Comparison of ENCODE assay signal across 1 cellular context in genomic region chr3:194486540-194487288, GRCh38.
TF ChIP-seq lines count a peak whose summit lies in the region.

Gene ATP13A3 (minus strand): TSS chr3:194487002. CDS start chr3:194462190, 24,812 bp downstream.

TF ChIP-seq in H1, 55 proteins besides CTCF, POLR2A, EP300 and RAD21:
- TF ChIP-seq GABPA (IDR thresholded peaks at IDR 0.05; ENCODE audit: borderline replicate concordance, insufficient read depth, low read length) (no peak), SP1 (IDR thresholded peaks at IDR 0.05; ENCODE audit: low read depth, low read length) (0 out of 2 replicates have a peak, but pooled peaks have one; percentile 17), ASH2L (IDR thresholded peaks at IDR 0.05; ENCODE audit: low read length) (no peak), HDAC6 (IDR thresholded peaks at IDR 0.05; ENCODE audit: low read depth, low read length) (no peak), POLR2AphosphoS5 (IDR thresholded peaks at IDR 0.05; ENCODE audit: low read depth, low read length) (peak; percentile 83), YY1 (IDR thresholded peaks at IDR 0.05; ENCODE audit: low read depth, low read length) (no peak), ATF3 (IDR thresholded peaks at IDR 0.05; ENCODE audit: insufficient read depth, low read depth, low read length) (no peak), SUZ12 (IDR thresholded peaks at IDR 0.05; ENCODE audit: low read length) (no peak), SIX5 (IDR thresholded peaks at IDR 0.05; ENCODE audit: low read depth, low read length) (no peak), SIN3A (conservative IDR thresholded peaks at IDR 0.05 in 1 of 2, IDR thresholded peaks at IDR 0.05 in 1 of 2; ENCODE audit: low read depth in 1 of 2, low read length in 2 of 2) (0 out of 4 replicates have a peak, but pooled peaks of 1 of the 2 experiments have one; percentile 32), CTBP2 (IDR thresholded peaks at IDR 0.05; ENCODE audit: borderline replicate concordance, insufficient read depth, insufficient read length, low read length) (no peak), SRF (IDR thresholded peaks at IDR 0.05; ENCODE audit: low read depth, low read length) (no peak), TAF7 (optimal IDR thresholded peaks at IDR 0.05; ENCODE audit: borderline replicate concordance, low read depth, low read length) (peak; percentile 46), CHD1 (IDR thresholded peaks at IDR 0.05; ENCODE audit: low read depth, low read length) (no peak), NANOG (IDR thresholded peaks at IDR 0.05; ENCODE audit: insufficient read depth, low read depth, low read length, poor library complexity, severe bottlenecking) (no peak), BCL11A (IDR thresholded peaks at IDR 0.05; ENCODE audit: low read depth in 2 of 2, low read length in 2 of 2) (no peak), EGR1 (IDR thresholded peaks at IDR 0.05; ENCODE audit: borderline replicate concordance, low read depth, low read length) (peak; percentile 30; the same call in 1 of the 2 replicates), KDM1A (IDR thresholded peaks at IDR 0.05; ENCODE audit: borderline replicate concordance, low read length) (no peak), RFX5 (IDR thresholded peaks at IDR 0.05; ENCODE audit: borderline replicate concordance, low read depth, low read length) (no peak), MAFK (IDR thresholded peaks at IDR 0.05; ENCODE audit: low read depth, low read length) (no peak), FOSL1 (IDR thresholded peaks at IDR 0.05; ENCODE audit: insufficient read depth, low read depth, low read length) (no peak), SP2 (IDR thresholded peaks at IDR 0.05; ENCODE audit: low read length) (no peak), GTF2F1 (IDR thresholded peaks at IDR 0.05; ENCODE audit: borderline replicate concordance, low read depth, low read length) (no peak), CBX8 (IDR thresholded peaks at IDR 0.05; ENCODE audit: borderline replicate concordance, low read depth, low read length) (no peak), TCF12 (IDR thresholded peaks at IDR 0.05; ENCODE audit: low read depth, low read length) (no peak), TEAD4 (IDR thresholded peaks at IDR 0.05; ENCODE audit: low read depth, low read length) (no peak), SIRT6 (IDR thresholded peaks at IDR 0.05; ENCODE audit: low read length) (no peak), TBP (IDR thresholded peaks at IDR 0.05; ENCODE audit: low read depth, low read length) (no peak), JUN (IDR thresholded peaks at IDR 0.05; ENCODE audit: low read depth, low read length) (no peak), RXRA (IDR thresholded peaks at IDR 0.05; ENCODE audit: insufficient read depth, low read depth, low read length) (no peak), CBX5 (IDR thresholded peaks at IDR 0.05; ENCODE audit: low read depth, low read length) (no peak), SAP30 (IDR thresholded peaks at IDR 0.05; ENCODE audit: insufficient read depth, insufficient replicate concordance, low read length) (no peak), PHF8 (conservative IDR thresholded peaks at IDR 0.05; ENCODE audit: low read depth, low read length) (peak; percentile 85), TAF1 (IDR thresholded peaks at IDR 0.05; ENCODE audit: low read depth, low read length) (peak; percentile 67), CHD2 (IDR thresholded peaks at IDR 0.05; ENCODE audit: low read length) (no peak), BRCA1 (IDR thresholded peaks at IDR 0.05; ENCODE audit: low read depth, low read length) (no peak), EZH2 (IDR thresholded peaks at IDR 0.05; ENCODE audit: low read depth, low read length, severe bottlenecking) (no peak), JUND (IDR thresholded peaks at IDR 0.05; ENCODE audit: low read length) (no peak), CEBPB (IDR thresholded peaks at IDR 0.05; ENCODE audit: low read depth, low read length) (no peak), CREB1 (IDR thresholded peaks at IDR 0.05) (peak; percentile 71), RNF2 (IDR thresholded peaks at IDR 0.05; ENCODE audit: borderline replicate concordance, low read depth, low read length, missing control alignments, poor library complexity, severe bottlenecking) (no peak), KDM4A (IDR thresholded peaks at IDR 0.05; ENCODE audit: low read depth, low read length, severe bottlenecking) (peak; percentile 22), USF2 (IDR thresholded peaks at IDR 0.05; ENCODE audit: low read length) (peak; percentile 77), KDM5A (IDR thresholded peaks at IDR 0.05; ENCODE audit: low read length) (no peak), RBBP5 (IDR thresholded peaks at IDR 0.05; ENCODE audit: borderline replicate concordance, low read depth, low read length) (no peak; the same call in 1 of the 2 replicates), NRF1 (IDR thresholded peaks at IDR 0.05; ENCODE audit: low read depth, low read length) (no peak), ZNF274 (IDR thresholded peaks at IDR 0.05; ENCODE audit: borderline replicate concordance, extremely low read depth, low read length) (no peak), BACH1 (IDR thresholded peaks at IDR 0.05; ENCODE audit: low read length) (no peak), HDAC2 (IDR thresholded peaks at IDR 0.05; ENCODE audit: borderline replicate concordance in 1 of 2, low read depth in 2 of 2, low read length in 2 of 2) (no peak), ATF2 (IDR thresholded peaks at IDR 0.05; ENCODE audit: low read length) (no peak), POU5F1 (IDR thresholded peaks at IDR 0.05; ENCODE audit: low read depth, low read length) (no peak)
- TF ChIP-seq, protein P1, sequence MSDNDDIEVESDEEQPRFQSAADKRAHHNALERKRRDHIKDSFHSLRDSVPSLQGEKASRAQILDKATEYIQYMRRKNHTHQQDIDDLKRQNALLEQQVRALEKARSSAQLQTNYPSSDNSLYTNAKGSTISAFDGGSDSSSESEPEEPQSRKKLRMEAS (IDR thresholded peaks at IDR 0.05), result peak; percentile 44; the same call in 1 of the 2 replicates
- TF ChIP-seq, protein P2, sequence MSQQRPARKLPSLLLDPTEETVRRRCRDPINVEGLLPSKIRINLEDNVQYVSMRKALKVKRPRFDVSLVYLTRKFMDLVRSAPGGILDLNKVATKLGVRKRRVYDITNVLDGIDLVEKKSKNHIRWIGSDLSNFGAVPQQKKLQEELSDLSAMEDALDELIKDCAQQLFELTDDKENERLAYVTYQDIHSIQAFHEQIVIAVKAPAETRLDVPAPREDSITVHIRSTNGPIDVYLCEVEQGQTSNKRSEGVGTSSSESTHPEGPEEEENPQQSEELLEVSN (IDR thresholded peaks at IDR 0.05), result no peak; the same call in 1 of the 2 replicates
- TF ChIP-seq, protein P3, sequence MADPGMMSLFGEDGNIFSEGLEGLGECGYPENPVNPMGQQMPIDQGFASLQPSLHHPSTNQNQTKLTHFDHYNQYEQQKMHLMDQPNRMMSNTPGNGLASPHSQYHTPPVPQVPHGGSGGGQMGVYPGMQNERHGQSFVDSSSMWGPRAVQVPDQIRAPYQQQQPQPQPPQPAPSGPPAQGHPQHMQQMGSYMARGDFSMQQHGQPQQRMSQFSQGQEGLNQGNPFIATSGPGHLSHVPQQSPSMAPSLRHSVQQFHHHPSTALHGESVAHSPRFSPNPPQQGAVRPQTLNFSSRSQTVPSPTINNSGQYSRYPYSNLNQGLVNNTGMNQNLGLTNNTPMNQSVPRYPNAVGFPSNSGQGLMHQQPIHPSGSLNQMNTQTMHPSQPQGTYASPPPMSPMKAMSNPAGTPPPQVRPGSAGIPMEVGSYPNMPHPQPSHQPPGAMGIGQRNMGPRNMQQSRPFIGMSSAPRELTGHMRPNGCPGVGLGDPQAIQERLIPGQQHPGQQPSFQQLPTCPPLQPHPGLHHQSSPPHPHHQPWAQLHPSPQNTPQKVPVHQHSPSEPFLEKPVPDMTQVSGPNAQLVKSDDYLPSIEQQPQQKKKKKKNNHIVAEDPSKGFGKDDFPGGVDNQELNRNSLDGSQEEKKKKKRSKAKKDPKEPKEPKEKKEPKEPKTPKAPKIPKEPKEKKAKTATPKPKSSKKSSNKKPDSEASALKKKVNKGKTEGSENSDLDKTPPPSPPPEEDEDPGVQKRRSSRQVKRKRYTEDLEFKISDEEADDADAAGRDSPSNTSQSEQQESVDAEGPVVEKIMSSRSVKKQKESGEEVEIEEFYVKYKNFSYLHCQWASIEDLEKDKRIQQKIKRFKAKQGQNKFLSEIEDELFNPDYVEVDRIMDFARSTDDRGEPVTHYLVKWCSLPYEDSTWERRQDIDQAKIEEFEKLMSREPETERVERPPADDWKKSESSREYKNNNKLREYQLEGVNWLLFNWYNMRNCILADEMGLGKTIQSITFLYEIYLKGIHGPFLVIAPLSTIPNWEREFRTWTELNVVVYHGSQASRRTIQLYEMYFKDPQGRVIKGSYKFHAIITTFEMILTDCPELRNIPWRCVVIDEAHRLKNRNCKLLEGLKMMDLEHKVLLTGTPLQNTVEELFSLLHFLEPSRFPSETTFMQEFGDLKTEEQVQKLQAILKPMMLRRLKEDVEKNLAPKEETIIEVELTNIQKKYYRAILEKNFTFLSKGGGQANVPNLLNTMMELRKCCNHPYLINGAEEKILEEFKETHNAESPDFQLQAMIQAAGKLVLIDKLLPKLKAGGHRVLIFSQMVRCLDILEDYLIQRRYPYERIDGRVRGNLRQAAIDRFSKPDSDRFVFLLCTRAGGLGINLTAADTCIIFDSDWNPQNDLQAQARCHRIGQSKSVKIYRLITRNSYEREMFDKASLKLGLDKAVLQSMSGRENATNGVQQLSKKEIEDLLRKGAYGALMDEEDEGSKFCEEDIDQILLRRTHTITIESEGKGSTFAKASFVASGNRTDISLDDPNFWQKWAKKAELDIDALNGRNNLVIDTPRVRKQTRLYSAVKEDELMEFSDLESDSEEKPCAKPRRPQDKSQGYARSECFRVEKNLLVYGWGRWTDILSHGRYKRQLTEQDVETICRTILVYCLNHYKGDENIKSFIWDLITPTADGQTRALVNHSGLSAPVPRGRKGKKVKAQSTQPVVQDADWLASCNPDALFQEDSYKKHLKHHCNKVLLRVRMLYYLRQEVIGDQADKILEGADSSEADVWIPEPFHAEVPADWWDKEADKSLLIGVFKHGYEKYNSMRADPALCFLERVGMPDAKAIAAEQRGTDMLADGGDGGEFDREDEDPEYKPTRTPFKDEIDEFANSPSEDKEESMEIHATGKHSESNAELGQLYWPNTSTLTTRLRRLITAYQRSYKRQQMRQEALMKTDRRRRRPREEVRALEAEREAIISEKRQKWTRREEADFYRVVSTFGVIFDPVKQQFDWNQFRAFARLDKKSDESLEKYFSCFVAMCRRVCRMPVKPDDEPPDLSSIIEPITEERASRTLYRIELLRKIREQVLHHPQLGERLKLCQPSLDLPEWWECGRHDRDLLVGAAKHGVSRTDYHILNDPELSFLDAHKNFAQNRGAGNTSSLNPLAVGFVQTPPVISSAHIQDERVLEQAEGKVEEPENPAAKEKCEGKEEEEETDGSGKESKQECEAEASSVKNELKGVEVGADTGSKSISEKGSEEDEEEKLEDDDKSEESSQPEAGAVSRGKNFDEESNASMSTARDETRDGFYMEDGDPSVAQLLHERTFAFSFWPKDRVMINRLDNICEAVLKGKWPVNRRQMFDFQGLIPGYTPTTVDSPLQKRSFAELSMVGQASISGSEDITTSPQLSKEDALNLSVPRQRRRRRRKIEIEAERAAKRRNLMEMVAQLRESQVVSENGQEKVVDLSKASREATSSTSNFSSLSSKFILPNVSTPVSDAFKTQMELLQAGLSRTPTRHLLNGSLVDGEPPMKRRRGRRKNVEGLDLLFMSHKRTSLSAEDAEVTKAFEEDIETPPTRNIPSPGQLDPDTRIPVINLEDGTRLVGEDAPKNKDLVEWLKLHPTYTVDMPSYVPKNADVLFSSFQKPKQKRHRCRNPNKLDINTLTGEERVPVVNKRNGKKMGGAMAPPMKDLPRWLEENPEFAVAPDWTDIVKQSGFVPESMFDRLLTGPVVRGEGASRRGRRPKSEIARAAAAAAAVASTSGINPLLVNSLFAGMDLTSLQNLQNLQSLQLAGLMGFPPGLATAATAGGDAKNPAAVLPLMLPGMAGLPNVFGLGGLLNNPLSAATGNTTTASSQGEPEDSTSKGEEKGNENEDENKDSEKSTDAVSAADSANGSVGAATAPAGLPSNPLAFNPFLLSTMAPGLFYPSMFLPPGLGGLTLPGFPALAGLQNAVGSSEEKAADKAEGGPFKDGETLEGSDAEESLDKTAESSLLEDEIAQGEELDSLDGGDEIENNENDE (IDR thresholded peaks at IDR 0.05; ENCODE audit: insufficient replicate concordance, low read length), result no peak
